ENCODE assay signal across 1 cellular context in genomic region chr3:32781211-32781968, GRCh38.
TF ChIP-seq lines count a peak whose summit lies in the region.

No MANE protein-coding gene starts in this region.

TF ChIP-seq in HepG2, 621 proteins besides CTCF, POLR2A, EP300 and RAD21 (continued from another document and continues in another):
- TF ChIP-seq TFAP4 (IDR thresholded peaks at IDR 0.05; ENCODE audit: borderline replicate concordance, low read depth): peak; percentile 99
- no peak for TF ChIP-seq ZNF354B (CRISPR knock-in tag; IDR thresholded peaks at IDR 0.05)
- TF ChIP-seq KDM4B (CRISPR knock-in tag; IDR thresholded peaks at IDR 0.05): peak; percentile 81
- no peak for TF ChIP-seq ZNF382 (CRISPR knock-in tag; IDR thresholded peaks at IDR 0.05; ENCODE audit: borderline replicate concordance)
- TF ChIP-seq WIZ (CRISPR knock-in tag; IDR thresholded peaks at IDR 0.05): no peak
- TF ChIP-seq ZBTB14 (CRISPR knock-in tag; IDR thresholded peaks at IDR 0.05): peak; percentile 59; the same call in 1 of the 2 replicates
- TF ChIP-seq MLLT10 (CRISPR knock-in tag; IDR thresholded peaks at IDR 0.05): no peak
- peak; percentile 59; the same call in 1 of the 2 replicates for TF ChIP-seq ZNF646 (CRISPR knock-in tag; IDR thresholded peaks at IDR 0.05)
- peak; percentile 30; the same call in 1 of the 2 replicates for TF ChIP-seq TFE3 (CRISPR knock-in tag; IDR thresholded peaks at IDR 0.05)
- no peak for TF ChIP-seq SSRP1 (CRISPR knock-in tag; IDR thresholded peaks at IDR 0.05)
- no peak for TF ChIP-seq THYN1 (CRISPR knock-in tag; IDR thresholded peaks at IDR 0.05; ENCODE audit: borderline replicate concordance, low read depth)
- TF ChIP-seq SOX6 (IDR thresholded peaks at IDR 0.05): no peak
- TF ChIP-seq SOX6 (CRISPR knock-in tag; IDR thresholded peaks at IDR 0.05): peak; percentile 72
- no peak for TF ChIP-seq ZBTB10 (CRISPR knock-in tag; IDR thresholded peaks at IDR 0.05; ENCODE audit: borderline replicate concordance)
- 0 out of 2 replicates have a peak, but pooled peaks have one; percentile 21 for TF ChIP-seq RFXANK (CRISPR knock-in tag; IDR thresholded peaks at IDR 0.05)
- peak; percentile 27; the same call in 1 of the 2 replicates for TF ChIP-seq ZBTB43 (CRISPR knock-in tag; conservative IDR thresholded peaks at IDR 0.05)
- peak; percentile 90 for TF ChIP-seq TGIF2 (CRISPR knock-in tag; IDR thresholded peaks at IDR 0.05)
- TF ChIP-seq SRSF4 (IDR thresholded peaks at IDR 0.05; ENCODE audit: low read depth, low read length, poor library complexity, severe bottlenecking): no peak
- TF ChIP-seq XRCC5 (optimal IDR thresholded peaks at IDR 0.05; ENCODE audit: low read length): peak; percentile 87
- TF ChIP-seq ZSCAN29 (CRISPR knock-in tag; conservative IDR thresholded peaks at IDR 0.05): peak; percentile 65; the same call in 1 of the 2 replicates
- no peak for TF ChIP-seq ZNF367 (CRISPR knock-in tag; IDR thresholded peaks at IDR 0.05; ENCODE audit: borderline replicate concordance)
- TF ChIP-seq ZNF160 (CRISPR knock-in tag; IDR thresholded peaks at IDR 0.05): peak; percentile 32; the same call in 1 of the 2 replicates
- TF ChIP-seq ZNF691 (CRISPR knock-in tag; IDR thresholded peaks at IDR 0.05; ENCODE audit: borderline replicate concordance, low read depth): no peak
- peak; percentile 96 for TF ChIP-seq ZNF800 (CRISPR knock-in tag; IDR thresholded peaks at IDR 0.05)
- TF ChIP-seq MTERF4 (CRISPR knock-in tag; IDR thresholded peaks at IDR 0.05): peak; percentile 87; the same call in 1 of the 2 replicates
- peak; percentile 83; the same call in 1 of the 2 replicates for TF ChIP-seq ZNF839 (CRISPR knock-in tag; IDR thresholded peaks at IDR 0.05; ENCODE audit: borderline replicate concordance)
- TF ChIP-seq SIN3A (IDR thresholded peaks at IDR 0.05; ENCODE audit: borderline replicate concordance, low read depth, low read length): peak; percentile 95
- no peak for TF ChIP-seq ZBTB2 (CRISPR knock-in tag; IDR thresholded peaks at IDR 0.05; ENCODE audit: low read depth)
